10 cellular contexts compared by ENCODE assay signal in the genomic region with DNA sequence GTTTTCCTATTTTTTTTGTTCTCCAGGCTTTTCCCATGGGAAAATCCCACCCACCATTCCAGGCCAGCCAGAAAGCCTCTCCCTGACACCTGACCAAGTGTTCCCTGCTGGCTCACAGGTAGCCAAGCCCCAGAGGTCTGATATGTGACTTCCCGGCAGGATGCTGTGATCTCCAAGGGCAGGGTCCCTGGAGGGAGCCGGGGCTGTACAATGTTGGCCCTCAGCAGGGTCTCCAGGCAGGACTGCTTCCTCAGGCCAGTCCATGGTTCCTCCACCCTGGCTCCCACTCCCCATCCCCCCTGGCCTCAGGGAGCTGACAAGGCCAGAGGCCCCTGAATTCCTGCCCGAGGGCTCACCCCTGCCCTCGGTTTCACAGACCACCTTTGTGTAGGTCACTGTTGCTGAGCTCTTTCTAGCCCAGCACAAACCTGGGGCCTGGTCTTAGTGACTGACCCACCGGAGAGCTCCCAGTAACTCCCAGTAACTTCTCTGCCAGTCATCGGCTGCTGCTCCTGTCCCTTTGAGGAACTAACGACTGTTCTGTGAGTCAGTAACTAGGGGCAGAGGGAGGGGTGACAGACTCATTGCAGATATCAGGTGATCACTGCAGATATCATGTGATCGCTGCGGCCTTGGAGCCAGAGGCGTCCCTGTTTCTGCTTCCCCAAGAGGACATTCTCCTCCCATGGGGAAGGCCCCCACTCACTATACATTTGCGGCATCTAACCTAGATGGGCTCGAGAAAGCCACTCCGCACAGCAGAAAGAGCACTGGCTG. TPM values are rescaled to one million over a fixed set of nuclear protein-coding genes. Genes with fewer than 3 reads are reported as not detected.
DNase-seq lines count a peak whose midpoint lies in the region; ATAC-seq and TF ChIP-seq lines count a peak whose summit lies in the region.
"Had no signal": no experiment of that assay in that cellular context is flagged by ENCODE, and none has a peak within 500 bp of the region (broad histone marks: within the 10 kb centered on the region; RNA-seq: fewer than 3 reads in every experiment).

No MANE protein-coding gene starts in this region.

- DNase-seq in GM23248 (peak; percentile 32), Peyer's patch (peak in 2 of 3 donors; percentile 79 to 88), right atrium auricular region (ENCODE audit: low spot score) (peak; percentile 60), GM19240 (ENCODE audit: insufficient read length, low spot score) (no peak), NCI-H2227 treated with DMSO at 0.1 percent for 48 hours (lab: John Stamatoyannopoulos, UW) (no peak)
- no peak for DNase-seq in CD4-positive, alpha-beta memory T cell
- DNase-seq in activated T-cell treated with anti-CD3 and anti-CD28 coated beads, Interleukin-2, amount 50 U/mL, for 1 hour: no peak
- DNase-seq: central memory CD4-positive, alpha-beta T cell; psoas muscle had no signal

- no peaks in the 10 kb centered on the region for H3K27me3 ChIP-seq in GM23248 (replicated peaks; ENCODE audit: insufficient read depth)
- no peaks in the 10 kb centered on the region for H3K27me3 ChIP-seq in Peyer's patch
- H3K27me3 ChIP-seq in right atrium auricular region: no peaks in the 10 kb centered on the region
- H3K27me3 ChIP-seq in CD4-positive, alpha-beta memory T cell (ENCODE audit: insufficient read depth, low read length): no peaks in the 10 kb centered on the region

- H3K9me3 Mint-ChIP-seq in stimulated activated memory B cell treated with anti-CD40 and anti-IgM and Interleukin-4, amounts not matched to agents 10 μg/mL and 1 μg/mL and 100 μg/mL, for 72 hours: no peaks in the 10 kb centered on the region
- no peaks in the 10 kb centered on the region for H3K9me3 Mint-ChIP-seq in CD4-positive, alpha-beta memory T cell

- H3K27me3 Mint-ChIP-seq in stimulated activated memory B cell treated with anti-CD40 and anti-IgM and Interleukin-4, amounts not matched to agents 10 μg/mL and 1 μg/mL and 100 μg/mL, for 72 hours: peaks cover 31% of the 10 kb centered on the region
- no peaks in the 10 kb centered on the region for H3K27me3 Mint-ChIP-seq in CD4-positive, alpha-beta memory T cell

- no peaks in the 10 kb centered on the region for H3K9me2 ChIP-seq in GM23248 (ENCODE audit: insufficient read depth)

- no peaks in the 10 kb centered on the region for H3K9me3 ChIP-seq in GM23248 (ENCODE audit: low read depth)
- H3K9me3 ChIP-seq in Peyer's patch: no peaks in the 10 kb centered on the region
- no peaks in the 10 kb centered on the region for H3K9me3 ChIP-seq in right atrium auricular region
- H3K9me3 ChIP-seq in CD4-positive, alpha-beta memory T cell (ENCODE audit: control insufficient read depth in 1 of 2, low read length in 2 of 2): no peaks in the 10 kb centered on the region
- H3K9me3 ChIP-seq: psoas muscle had no signal

- ATAC-seq in stimulated activated memory B cell treated with anti-CD40 and anti-IgM and Interleukin-4, amounts not matched to agents 10 μg/mL and 1 μg/mL and 100 μg/mL, for 72 hours: peak; percentile 3

- H3F3A ChIP-seq in GM23248 (ENCODE audit: insufficient read depth): 0 out of 2 replicates have a peak, but pooled peaks cover 5% of the 10 kb centered on the region

- H3K27ac ChIP-seq in GM23248: no peak overlapping the region
- H3K27ac ChIP-seq in Peyer's patch: peak overlapping the region in 3 of 4 donors; percentile 78 to 85 (median 84)
- no peak overlapping the region for H3K27ac ChIP-seq in right atrium auricular region
- H3K27ac ChIP-seq in CD4-positive, alpha-beta memory T cell (ENCODE audit: low read depth, low read length): no peak overlapping the region
- H3K27ac ChIP-seq: psoas muscle had no signal

- H3K9ac ChIP-seq in GM23248: no peak overlapping the region

- H3K27ac Mint-ChIP-seq in stimulated activated memory B cell treated with anti-CD40 and anti-IgM and Interleukin-4, amounts not matched to agents 10 μg/mL and 1 μg/mL and 100 μg/mL, for 72 hours: peak overlapping the region; percentile 60
- no peak overlapping the region for H3K27ac Mint-ChIP-seq in CD4-positive, alpha-beta memory T cell

- peak; percentile 93 to 95 for TF ChIP-seq POLR2A in Peyer's patch (IDR thresholded peaks at IDR 0.05)

- no peak overlapping the region for H3K4me2 ChIP-seq in GM23248 (ENCODE audit: unreplicated experiment)

- H2AFZ ChIP-seq in GM23248: no peak overlapping the region

- no peaks in the 10 kb centered on the region for H3K36me3 ChIP-seq in GM23248 (ENCODE audit: low read depth)
- no peaks in the 10 kb centered on the region for H3K36me3 ChIP-seq in Peyer's patch
- H3K36me3 ChIP-seq in right atrium auricular region: no peaks in the 10 kb centered on the region
- H3K36me3 ChIP-seq in CD4-positive, alpha-beta memory T cell (ENCODE audit: insufficient read depth, low read length): no peaks in the 10 kb centered on the region

- in situ Hi-C loops in GM23248 (cut with MboI): no loop called here

- intact Hi-C loops in CD4-positive, alpha-beta memory T cell (cut with micrococcal nuclease): no loop called here

- H4K20me1 ChIP-seq in GM23248 (ENCODE audit: insufficient read depth): no peaks in the 10 kb centered on the region

- H3K4me3 Mint-ChIP-seq in stimulated activated memory B cell treated with anti-CD40 and anti-IgM and Interleukin-4, amounts not matched to agents 10 μg/mL and 1 μg/mL and 100 μg/mL, for 72 hours: no peak overlapping the region
- H3K4me3 Mint-ChIP-seq in CD4-positive, alpha-beta memory T cell: no peak overlapping the region

- no peaks in the 10 kb centered on the region for H3K36me3 Mint-ChIP-seq in stimulated activated memory B cell treated with anti-CD40 and anti-IgM and Interleukin-4, amounts not matched to agents 10 μg/mL and 1 μg/mL and 100 μg/mL, for 72 hours
- H3K36me3 Mint-ChIP-seq in CD4-positive, alpha-beta memory T cell: no peaks in the 10 kb centered on the region

- CTCF ChIA-PET in CD4-positive, alpha-beta memory T cell (lab: Charles Lee; ENCODE audit: partially characterized antibody): no interaction called here

- WGBS in GM23248 (ENCODE audit: low coverage in 1 of 2, low lambda C conversion rate in 2 of 2, missing lambda C conversion rate in 2 of 2), 2 experiments: 87% methylated on average over 12 to 13 of the region's 13 CpGs

- no peaks in the 10 kb centered on the region for H3K79me2 ChIP-seq in GM23248 (ENCODE audit: insufficient read depth)

- H3K4me1 Mint-ChIP-seq in stimulated activated memory B cell treated with anti-CD40 and anti-IgM and Interleukin-4, amounts not matched to agents 10 μg/mL and 1 μg/mL and 100 μg/mL, for 72 hours: no peaks in the 10 kb centered on the region
- H3K4me1 Mint-ChIP-seq in CD4-positive, alpha-beta memory T cell: no peaks in the 10 kb centered on the region

- H3K4me1 ChIP-seq in GM23248 (ENCODE audit: insufficient read depth): peaks cover 14% of the 10 kb centered on the region
- peaks cover 0 to 27% (median 0%) of the 10 kb centered on the region in 4 donors for H3K4me1 ChIP-seq in Peyer's patch
- no peaks in the 10 kb centered on the region for H3K4me1 ChIP-seq in right atrium auricular region
- H3K4me1 ChIP-seq in CD4-positive, alpha-beta memory T cell (ENCODE audit: insufficient read depth, low read length): no peaks in the 10 kb centered on the region
- H3K4me1 ChIP-seq: psoas muscle had no signal

- POLR2A ChIA-PET in CD4-positive, alpha-beta memory T cell (lab: Charles Lee; ENCODE audit: partially characterized antibody): no interaction called here

- H3K4me3 ChIP-seq in GM23248 (no peak overlapping the region), Peyer's patch (peak overlapping the region in 2 of 4 donors; percentile 44 to 47), right atrium auricular region (no peak overlapping the region)
- no peak overlapping the region for H3K4me3 ChIP-seq in CD4-positive, alpha-beta memory T cell (ENCODE audit: low read length in 2 of 2)
- H3K4me3 ChIP-seq: psoas muscle had no signal

- TF ChIP-seq CTCF in Peyer's patch (IDR thresholded peaks at IDR 0.05) (peak in 1 of 6 experiments; percentile 9), right atrium auricular region (IDR thresholded peaks at IDR 0.05) (no peak)

RNA-seq across cellular contexts. Expression of a gene that starts 38.7 kb away (rescaled TPM):
- total RNA-seq in GM23248 (2014; rRNA removed; shearing (Covaris generic)): 32.5 and 33.1 TPM in 2 replicates
- polyA plus RNA-seq in GM23248 (2016; fragmentation: Nextera tagmentation; extraction: Ambion mirVana): 24.5 and 25.6 TPM in 2 replicates
- 100 to 1,000 TPM in 3 of 4 donors, 10 to 100 TPM in 1; 25.6 to 343 (median 197) TPM for total RNA-seq in Peyer's patch
- total RNA-seq in right atrium auricular region: under 1 TPM in 1 of 2 donors, not detected in 1; 0.24 TPM
- total RNA-seq in CD4-positive, alpha-beta memory T cell: under 1 TPM in 1 of 2 experiments, not detected in 1; 0.09 TPM
- polyA plus RNA-seq in CD4-positive, alpha-beta memory T cell: not detected

Comparison
In these comparisons a context has a peak if more than half of its experiments do, and no peak if none do; other contexts are left out.
1. DNase-seq: peak in GM23248 (single experiment), Peyer's patch (2 of 3) and right atrium auricular region (single experiment); none in GM19240 (single experiment), CD4-positive, alpha-beta memory T cell (0 of 5), NCI-H2227 treated with DMSO at 0.1 percent for 48 hours (single experiment) and activated T-cell treated with anti-CD3 and anti-CD28 coated beads, Interleukin-2, amount 50 U/mL, for 1 hour (single experiment).
2. H3K27ac ChIP-seq: peak in Peyer's patch (3 of 4); none in GM23248 (single experiment), right atrium auricular region (0 of 2) and CD4-positive, alpha-beta memory T cell (single experiment).
3. RNA of a gene that starts 38.7 kb away (total RNA-seq): 25.6 to 343 TPM in Peyer's patch and 32.5 to 33.1 TPM in GM23248; 0.24 TPM in right atrium auricular region and 0.09 TPM in CD4-positive, alpha-beta memory T cell; every median in the first group is over 10 times any median in the second.